ENCODE assay signal across 1 cellular context in genomic region chr15:51625236-51625635, GRCh38.
TF ChIP-seq lines count a peak whose summit lies in the region.

No MANE protein-coding gene starts in this region.

TF ChIP-seq in GM12878, 131 proteins besides CTCF, POLR2A, EP300 and RAD21 (continued from another document):
- TF ChIP-seq, protein P1, sequence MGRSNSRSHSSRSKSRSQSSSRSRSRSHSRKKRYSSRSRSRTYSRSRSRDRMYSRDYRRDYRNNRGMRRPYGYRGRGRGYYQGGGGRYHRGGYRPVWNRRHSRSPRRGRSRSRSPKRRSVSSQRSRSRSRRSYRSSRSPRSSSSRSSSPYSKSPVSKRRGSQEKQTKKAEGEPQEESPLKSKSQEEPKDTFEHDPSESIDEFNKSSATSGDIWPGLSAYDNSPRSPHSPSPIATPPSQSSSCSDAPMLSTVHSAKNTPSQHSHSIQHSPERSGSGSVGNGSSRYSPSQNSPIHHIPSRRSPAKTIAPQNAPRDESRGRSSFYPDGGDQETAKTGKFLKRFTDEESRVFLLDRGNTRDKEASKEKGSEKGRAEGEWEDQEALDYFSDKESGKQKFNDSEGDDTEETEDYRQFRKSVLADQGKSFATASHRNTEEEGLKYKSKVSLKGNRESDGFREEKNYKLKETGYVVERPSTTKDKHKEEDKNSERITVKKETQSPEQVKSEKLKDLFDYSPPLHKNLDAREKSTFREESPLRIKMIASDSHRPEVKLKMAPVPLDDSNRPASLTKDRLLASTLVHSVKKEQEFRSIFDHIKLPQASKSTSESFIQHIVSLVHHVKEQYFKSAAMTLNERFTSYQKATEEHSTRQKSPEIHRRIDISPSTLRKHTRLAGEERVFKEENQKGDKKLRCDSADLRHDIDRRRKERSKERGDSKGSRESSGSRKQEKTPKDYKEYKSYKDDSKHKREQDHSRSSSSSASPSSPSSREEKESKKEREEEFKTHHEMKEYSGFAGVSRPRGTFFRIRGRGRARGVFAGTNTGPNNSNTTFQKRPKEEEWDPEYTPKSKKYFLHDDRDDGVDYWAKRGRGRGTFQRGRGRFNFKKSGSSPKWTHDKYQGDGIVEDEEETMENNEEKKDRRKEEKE (IDR thresholded peaks at IDR 0.05) = no peak
- TF ChIP-seq FOS (IDR thresholded peaks at IDR 0.05; ENCODE audit: borderline replicate concordance, extremely low read depth, insufficient read length) = no peak
- TF ChIP-seq E2F4 (IDR thresholded peaks at IDR 0.05; ENCODE audit: low read depth, low read length) = no peak
- peak; percentile 73 for TF ChIP-seq SKIL (IDR thresholded peaks at IDR 0.05; ENCODE audit: low read depth, poor library complexity, severe bottlenecking)
- no peak for TF ChIP-seq SMAD1 (IDR thresholded peaks at IDR 0.05; ENCODE audit: low read depth, partially characterized antibody)
- no peak for TF ChIP-seq RELA (IDR thresholded peaks at IDR 0.05; ENCODE audit: borderline replicate concordance, partially characterized antibody)
- TF ChIP-seq CHD1 (IDR thresholded peaks at IDR 0.05; ENCODE audit: low read depth, low read length) = no peak
- TF ChIP-seq ELK1 (IDR thresholded peaks at IDR 0.05; ENCODE audit: low read depth, low read length) = no peak
